20 cellular contexts compared by ENCODE assay signal in genomic region chr4:6469144-6469543, GRCh38. TPM values are rescaled to one million over a fixed set of nuclear protein-coding genes. Genes with fewer than 3 reads are reported as not detected.
DNase-seq lines count a peak whose midpoint lies in the region; ATAC-seq and TF ChIP-seq lines count a peak whose summit lies in the region.
"Had no signal": no experiment of that assay in that cellular context is flagged by ENCODE, and none has a peak within 500 bp of the region (broad histone marks: within the 10 kb centered on the region; RNA-seq: fewer than 3 reads in every experiment).

No MANE protein-coding gene starts in this region.

- DNase-seq in activated CD4-positive, alpha-beta T cell treated with anti-CD3 and anti-CD28 coated beads, Interleukin-2, amount 10 ng/mL, durations not matched to agents 7 days and 5 days = peak; percentile 4
- DNase-seq in activated CD4-positive, alpha-beta T cell treated with anti-CD3 and anti-CD28 coated beads, Interleukin-2, amount 50 U/mL, for 1 hour = no peak
- DNase-seq in coronary artery (ENCODE audit: low spot score) (peak; percentile 22), nephron progenitor cell (no peak), EL (no peak), HT-29 (ENCODE audit: low spot score) (no peak)
- peak; percentile 14 for DNase-seq in stimulated activated CD8-positive, alpha-beta memory T cell treated with anti-CD3 and anti-CD28 coated beads, Interleukin-4, amount 100 ng/mL, for 48 hours
- DNase-seq: AML-193, DMS79, KG1, MV-4-11, NCI-H187, NCI-H2107, NCI-H510A treated with DMSO at 0.1 percent for 48 hours, NCI-H82, OCI-M1, SHP77 had no signal

- H3K27ac ChIP-seq in coronary artery = no peak overlapping the region
- H3K27ac ChIP-seq: 22Rv1 had no signal

- peaks cover 45% of the 10 kb centered on the region for H3K27me3 Mint-ChIP-seq in activated CD4-positive, alpha-beta T cell treated with anti-CD3 and anti-CD28 coated beads, Interleukin-2, amount 10 ng/mL, durations not matched to agents 7 days and 5 days
- H3K27me3 Mint-ChIP-seq in nephron progenitor cell (ENCODE audit: low read depth, poor library complexity) = peaks cover 93% of the 10 kb centered on the region

- no peaks in the 10 kb centered on the region for H3K36me3 Mint-ChIP-seq in activated CD4-positive, alpha-beta T cell treated with anti-CD3 and anti-CD28 coated beads, Interleukin-2, amount 10 ng/mL, durations not matched to agents 7 days and 5 days (ENCODE audit: low read depth)
- no peaks in the 10 kb centered on the region for H3K36me3 Mint-ChIP-seq in nephron progenitor cell (ENCODE audit: low read depth)

- no peaks in the 10 kb centered on the region for H3K9me3 Mint-ChIP-seq in activated CD4-positive, alpha-beta T cell treated with anti-CD3 and anti-CD28 coated beads, Interleukin-2, amount 10 ng/mL, durations not matched to agents 7 days and 5 days
- no peaks in the 10 kb centered on the region for H3K9me3 Mint-ChIP-seq in nephron progenitor cell

- CTCF ChIA-PET in activated CD4-positive, alpha-beta T cell treated with anti-CD3 and anti-CD28 coated beads, Interleukin-2, amount 10 ng/mL, durations not matched to agents 7 days and 5 days (lab: Charles Lee) = no interaction called here

- TF ChIP-seq CTCF in coronary artery (IDR thresholded peaks at IDR 0.05) = no peak
- TF ChIP-seq CTCF in nephron progenitor cell (IDR thresholded peaks at IDR 0.05) = no peak

- peaks cover 6% of the 10 kb centered on the region for H3K4me1 Mint-ChIP-seq in activated CD4-positive, alpha-beta T cell treated with anti-CD3 and anti-CD28 coated beads, Interleukin-2, amount 10 ng/mL, durations not matched to agents 7 days and 5 days
- no peaks in the 10 kb centered on the region for H3K4me1 Mint-ChIP-seq in nephron progenitor cell

- H3K4me3 Mint-ChIP-seq in activated CD4-positive, alpha-beta T cell treated with anti-CD3 and anti-CD28 coated beads, Interleukin-2, amount 10 ng/mL, durations not matched to agents 7 days and 5 days = no peak overlapping the region
- H3K4me3 Mint-ChIP-seq in nephron progenitor cell = peak overlapping the region; percentile 61

- H3K4me3 ChIP-seq in coronary artery = no peak overlapping the region
- H3K4me3 ChIP-seq: HAP-1 had no signal

- POLR2A ChIA-PET in activated CD4-positive, alpha-beta T cell treated with anti-CD3 and anti-CD28 coated beads, Interleukin-2, amount 10 ng/mL, durations not matched to agents 7 days and 5 days (lab: Charles Lee) = no interaction called here

- no peak overlapping the region for H3K27ac Mint-ChIP-seq in activated CD4-positive, alpha-beta T cell treated with anti-CD3 and anti-CD28 coated beads, Interleukin-2, amount 10 ng/mL, durations not matched to agents 7 days and 5 days
- no peak overlapping the region for H3K27ac Mint-ChIP-seq in nephron progenitor cell

- ATAC-seq in HG02885 (IDR thresholded peaks at IDR 0.05; ENCODE audit: poor library complexity, unreplicated experiment) = no peak

RNA-seq across cellular contexts. Expression of gene PPP2R2C, which starts 3.3 kb away (rescaled TPM):
- total RNA-seq in activated CD4-positive, alpha-beta T cell treated with anti-CD3 and anti-CD28 coated beads, Interleukin-2, amount 10 ng/mL, durations not matched to agents 7 days and 5 days = not detected
- total RNA-seq in HT-29 (2014; rRNA removed; shearing (Covaris generic)) = 0.03 and 0.18 TPM in 2 replicates

Comparison
In these comparisons a context has a peak if more than half of its experiments do, and no peak if none do; other contexts are left out.
1. DNase-seq: peak in activated CD4-positive, alpha-beta T cell treated with anti-CD3 and anti-CD28 coated beads, Interleukin-2, amount 10 ng/mL, durations not matched to agents 7 days and 5 days (single experiment), coronary artery (single experiment) and stimulated activated CD8-positive, alpha-beta memory T cell treated with anti-CD3 and anti-CD28 coated beads, Interleukin-4, amount 100 ng/mL, for 48 hours (single experiment); none in activated CD4-positive, alpha-beta T cell treated with anti-CD3 and anti-CD28 coated beads, Interleukin-2, amount 50 U/mL, for 1 hour (single experiment), nephron progenitor cell (single experiment), EL (single experiment) and HT-29 (single experiment).